19 cellular contexts compared by ENCODE assay signal in the genomic region with DNA sequence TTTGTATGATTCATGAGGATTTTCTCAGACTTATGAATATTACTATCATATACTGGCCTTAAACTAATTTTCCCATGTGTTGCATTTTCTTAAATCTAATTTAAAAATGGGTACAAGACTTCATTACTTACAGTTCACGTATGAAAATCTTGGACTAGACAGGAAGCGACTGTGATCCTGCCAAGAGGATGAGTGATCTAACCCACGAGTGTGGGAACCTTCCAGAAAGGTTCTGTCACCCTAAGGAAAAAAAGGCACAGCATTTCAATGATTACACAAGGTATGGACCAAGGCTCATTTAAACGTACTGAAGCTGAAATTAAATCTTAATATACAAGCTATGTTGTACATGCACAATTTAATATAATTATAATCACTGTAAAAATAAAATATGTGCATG.
DNase-seq lines count a peak whose midpoint lies in the region; ATAC-seq and TF ChIP-seq lines count a peak whose summit lies in the region.
"Had no signal": no experiment of that assay in that cellular context is flagged by ENCODE, and none has a peak within 500 bp of the region (broad histone marks: within the 10 kb centered on the region; RNA-seq: fewer than 3 reads in every experiment).

No MANE protein-coding gene starts in this region.

- no peaks in the 10 kb centered on the region for H3K27me3 Mint-ChIP-seq in T-cell
- H3K27me3 Mint-ChIP-seq: CD4-positive, alpha-beta memory T cell had no signal

- H3K36me3 ChIP-seq in IMR-90 (ENCODE audit: control insufficient read depth, insufficient read depth, low read length) (no peaks in the 10 kb centered on the region), PC-9 (ENCODE audit: low read depth) (no peaks in the 10 kb centered on the region)

- H3K4ac ChIP-seq in IMR-90 (ENCODE audit: low read depth, low read length) = no peak overlapping the region

- no peak overlapping the region for H4K8ac ChIP-seq in IMR-90 (ENCODE audit: low read depth in 2 of 2, low read length in 2 of 2)

- H2BK15ac ChIP-seq in IMR-90 (ENCODE audit: low read depth, low read length) = no peak overlapping the region

- H3K27me3 ChIP-seq in IMR-90 (ENCODE audit: control insufficient read depth, insufficient read depth, low read length) = no peaks in the 10 kb centered on the region
- no peaks in the 10 kb centered on the region for H3K27me3 ChIP-seq in PC-9 (ENCODE audit: insufficient read depth, low read depth)

- no peaks in the 10 kb centered on the region for H3K9me2 ChIP-seq in PC-9 (ENCODE audit: insufficient read depth)

- H3K9me3 ChIP-seq in IMR-90 (ENCODE audit: control insufficient read depth, insufficient read depth, low read length) (no peaks in the 10 kb centered on the region), PC-9 (ENCODE audit: insufficient read depth, low read depth) (no peaks in the 10 kb centered on the region; the same call in 1 of the 2 replicates)
- H3K9me3 ChIP-seq: A549 had no signal

- H2AK9ac ChIP-seq in IMR-90 (replicated peaks; ENCODE audit: low read depth, low read length, poor library complexity) = no peak overlapping the region

- H3K9ac ChIP-seq in IMR-90 (ENCODE audit: low read depth, low read length) = no peak overlapping the region

- H3K79me1 ChIP-seq in IMR-90 (ENCODE audit: low read depth in 1 of 2, low read length in 2 of 2) = no peaks in the 10 kb centered on the region

- H4K20me1 ChIP-seq in IMR-90 (ENCODE audit: insufficient read depth, low read length) = no peaks in the 10 kb centered on the region
- no peaks in the 10 kb centered on the region for H4K20me1 ChIP-seq in PC-9 (ENCODE audit: insufficient read depth)

- no peak overlapping the region for H3K14ac ChIP-seq in IMR-90 (replicated peaks; ENCODE audit: low read depth, low read length)

- H3K79me2 ChIP-seq in PC-9 (ENCODE audit: low read depth) = no peaks in the 10 kb centered on the region

- no peak overlapping the region for H3K27ac ChIP-seq in IMR-90 (ENCODE audit: insufficient read depth, low read length)
- no peak overlapping the region for H3K27ac ChIP-seq in PC-9
- H3K27ac ChIP-seq: A549 had no signal

- no peak overlapping the region for H3K56ac ChIP-seq in IMR-90 (ENCODE audit: extremely low read depth, insufficient read depth, low read length)

- no peak overlapping the region for H2AK5ac ChIP-seq in IMR-90 (ENCODE audit: low read depth, low read length)

- H3K9me1 ChIP-seq in IMR-90 (ENCODE audit: insufficient read depth, low read length) = no peaks in the 10 kb centered on the region

- H3K9me3 Mint-ChIP-seq in T-cell = peaks cover 3% of the 10 kb centered on the region in 3 donors

- H3K4me3 ChIP-seq in IMR-90 (ENCODE audit: insufficient read depth, low read depth, low read length) (no peak overlapping the region), PC-9 (no peak overlapping the region)
- H3K4me3 ChIP-seq: A549, GM12878 had no signal

- H4K91ac ChIP-seq in IMR-90 (ENCODE audit: insufficient read depth, low read depth, low read length) = no peak overlapping the region

- intact Hi-C loops in IMR-90 (cut with micrococcal nuclease) (no loop called here), PC-9 (cut with micrococcal nuclease; ENCODE audit: unreplicated experiment) (no loop called here)

- DNase-seq in EH (ENCODE audit: low read depth) (peak; percentile 25), IMR-90 (peak; percentile 60), iris pigment epithelial cell (ENCODE audit: low read depth) (peak; percentile 39), PC-9 (no peak), T-cell (no peak), OCI-M1 (lab: John Stamatoyannopoulos, UW) (no peak)
- DNase-seq: 8988T; ACHN; C1 segment of cervical spinal cord; Calu3; CD4-positive, alpha-beta memory T cell; COR-L47; DMS53; DMS79 treated with DMSO at 0.1 percent for 48 hours; GDM1; H7; HCEC 1CT had no signal

- TF ChIP-seq CTCF in IMR-90 (conservative IDR thresholded peaks at IDR 0.05; ENCODE audit: low read depth, low read length) = no peak
- TF ChIP-seq CTCF in PC-9 (conservative IDR thresholded peaks at IDR 0.05) = no peak

- no CpG with 5 or more reads among the region's 4 CpGs for WGBS in IMR-90 (ENCODE audit: extremely low coverage in 2 of 2, insufficient read length in 1 of 2), 2 experiments

- no peak overlapping the region for H3K23ac ChIP-seq in IMR-90 (ENCODE audit: low read depth, low read length)

- no peak overlapping the region for H2AFZ ChIP-seq in IMR-90 (replicated peaks; ENCODE audit: low read length, poor library complexity)
- no peak overlapping the region for H2AFZ ChIP-seq in PC-9

- H3K4me2 ChIP-seq in IMR-90 (ENCODE audit: low read depth, low read length) = no peak overlapping the region
- no peak overlapping the region for H3K4me2 ChIP-seq in PC-9
- H3K4me2 ChIP-seq: A549 had no signal

- no peak overlapping the region for H2BK5ac ChIP-seq in IMR-90 (ENCODE audit: low read depth, low read length, poor library complexity, severe bottlenecking)

- H4K5ac ChIP-seq in IMR-90 (ENCODE audit: low read depth, low read length) = no peak overlapping the region

- CTCF ChIA-PET in IMR-90 (lab: Yijun Ruan, JAX) (no interaction called here), PC-9 (lab: Charles Lee) (no interaction called here), T-cell (lab: Charles Lee) (no interaction called here)

- POLR2A ChIA-PET in IMR-90 (lab: Charles Lee; ENCODE audit: unreplicated experiment) = no interaction called here
- POLR2A ChIA-PET in PC-9 (lab: Charles Lee; ENCODE audit: unreplicated experiment) = no interaction called here
- POLR2A ChIA-PET in T-cell (lab: Charles Lee) = no interaction called here

- no peak overlapping the region for H3K27ac Mint-ChIP-seq in T-cell
- H3K27ac Mint-ChIP-seq: CD4-positive, alpha-beta memory T cell had no signal

- no peak for ATAC-seq in IMR-90 (ENCODE audit: low read depth)
- ATAC-seq in T-cell (replicated peaks in 1 of 4) = no peak
- ATAC-seq: A549, GM12878 had no signal

- no peak for TF ChIP-seq RAD21 in IMR-90 (IDR thresholded peaks at IDR 0.05; ENCODE audit: low read length)

- no TSS peak for BruUV-seq in IMR-90 (replicated peaks; lab: Mats Ljungman, UMichigan)
- no TSS peak for BruUV-seq in PC-9 (replicated peaks; lab: Mats Ljungman, UMichigan)

- no peak for TF ChIP-seq POLR2A in IMR-90 (IDR thresholded peaks at IDR 0.05; ENCODE audit: low read depth, low read length)

- H3F3A ChIP-seq in PC-9 (ENCODE audit: insufficient read depth, low read depth) = no peaks in the 10 kb centered on the region

- in situ Hi-C loops in IMR-90 (cut with MboI; ENCODE audit: low sequenced_read_pairs) = no loop called here

- no peak overlapping the region for H2BK120ac ChIP-seq in IMR-90 (ENCODE audit: low read depth, low read length)

- dilution Hi-C loops in IMR-90 (cut with HindIII; ENCODE audit: low sequenced_read_pairs, unreplicated experiment) = no loop called here

- H3K4me3 Mint-ChIP-seq in T-cell = no peak overlapping the region
- H3K4me3 Mint-ChIP-seq: CD4-positive, alpha-beta memory T cell had no signal

- peaks cover 31% of the 10 kb centered on the region for H3K36me3 Mint-ChIP-seq in T-cell

- H3K18ac ChIP-seq in IMR-90 (ENCODE audit: low read depth, low read length) = no peak overlapping the region

- H3K4me1 ChIP-seq in IMR-90 (ENCODE audit: control insufficient read depth, insufficient read depth, low read length) (0 out of 2 replicates have a peak, but pooled peaks cover 3% of the 10 kb centered on the region), PC-9 (replicated peaks; ENCODE audit: insufficient read depth) (no peaks in the 10 kb centered on the region)
- H3K4me1 ChIP-seq: A549 had no signal

- no peaks in the 10 kb centered on the region for H3K4me1 Mint-ChIP-seq in T-cell
- H3K4me1 Mint-ChIP-seq: CD4-positive, alpha-beta memory T cell had no signal

- H2BK20ac ChIP-seq in IMR-90 (ENCODE audit: low read depth, low read length) = no peak overlapping the region

TF ChIP-seq in IMR-90, 13 proteins besides CTCF, POLR2A, EP300 and RAD21:
- TF ChIP-seq MAZ (IDR thresholded peaks at IDR 0.05; ENCODE audit: borderline replicate concordance, low read depth, low read length) = no peak
- TF ChIP-seq, protein P1, sequence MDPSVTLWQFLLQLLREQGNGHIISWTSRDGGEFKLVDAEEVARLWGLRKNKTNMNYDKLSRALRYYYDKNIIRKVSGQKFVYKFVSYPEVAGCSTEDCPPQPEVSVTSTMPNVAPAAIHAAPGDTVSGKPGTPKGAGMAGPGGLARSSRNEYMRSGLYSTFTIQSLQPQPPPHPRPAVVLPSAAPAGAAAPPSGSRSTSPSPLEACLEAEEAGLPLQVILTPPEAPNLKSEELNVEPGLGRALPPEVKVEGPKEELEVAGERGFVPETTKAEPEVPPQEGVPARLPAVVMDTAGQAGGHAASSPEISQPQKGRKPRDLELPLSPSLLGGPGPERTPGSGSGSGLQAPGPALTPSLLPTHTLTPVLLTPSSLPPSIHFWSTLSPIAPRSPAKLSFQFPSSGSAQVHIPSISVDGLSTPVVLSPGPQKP (IDR thresholded peaks at IDR 0.05; ENCODE audit: borderline replicate concordance, low read depth, low read length) = no peak
- TF ChIP-seq RFX5 (IDR thresholded peaks at IDR 0.05; ENCODE audit: low read depth, low read length) = no peak
- no peak for TF ChIP-seq SMC3 (IDR thresholded peaks at IDR 0.05; ENCODE audit: low read depth, low read length)
- no peak for TF ChIP-seq BHLHE40 (IDR thresholded peaks at IDR 0.05; ENCODE audit: low read depth, low read length)
- TF ChIP-seq FOS (IDR thresholded peaks at IDR 0.05; ENCODE audit: low read depth, low read length) = no peak
- TF ChIP-seq CHD1 (IDR thresholded peaks at IDR 0.05; ENCODE audit: low read depth, low read length) = no peak
- no peak for TF ChIP-seq NFE2L2 (IDR thresholded peaks at IDR 0.05; ENCODE audit: low read depth, low read length)
TF ChIP-seq in IMR-90: peak in this region for 0.

Comparison
In these comparisons a context has a peak if more than half of its experiments do, and no peak if none do; other contexts are left out.
1. DNase-seq: peak in EH (single experiment), IMR-90 (single experiment) and iris pigment epithelial cell (single experiment); none in PC-9 (0 of 2), T-cell (0 of 34) and OCI-M1 (single experiment).